Comparison of ENCODE assay signal across 26 cellular contexts in the genomic region with DNA sequence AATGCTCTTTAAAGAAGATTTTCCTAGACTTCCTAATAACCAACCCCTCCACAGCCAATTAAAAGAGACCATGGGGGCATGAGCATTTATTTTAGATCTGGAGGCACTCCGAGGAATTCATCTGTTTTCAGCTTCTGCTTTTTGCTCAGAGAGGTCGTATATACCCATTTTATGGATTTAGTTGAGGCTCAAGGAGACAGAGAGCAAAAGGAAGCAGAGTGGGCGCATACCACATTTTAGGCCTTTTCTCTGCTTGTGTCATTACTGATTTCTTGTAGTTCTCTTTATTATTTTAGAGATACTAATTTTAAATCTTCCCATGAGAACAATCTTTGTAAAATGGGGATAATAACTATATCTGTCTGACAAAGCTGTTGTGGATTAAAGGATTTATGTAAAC.
"Had no signal": no experiment of that assay in that cellular context is flagged by ENCODE, and none has a peak within 500 bp of the region (broad histone marks: within the 10 kb centered on the region; RNA-seq: fewer than 3 reads in every experiment).

No MANE protein-coding gene starts in this region.

- H3K4me2 ChIP-seq: hepatocyte, smooth muscle cell had no signal

- H3K4me3 ChIP-seq: colonic mucosa, esophagus muscularis mucosa, gastroesophageal sphincter, heart left ventricle, hepatocyte, left lung, mucosa of descending colon, pancreas, smooth muscle cell, testis, tibial artery had no signal

- H3K27me3 ChIP-seq: colonic mucosa, esophagus muscularis mucosa, gastroesophageal sphincter, heart left ventricle, hepatocyte, left lung, testis, tibial artery had no signal

- H3K4me1 ChIP-seq: colonic mucosa, foreskin keratinocyte, tibial artery had no signal

- DNase-seq: colonic mucosa; effector memory CD4-positive, alpha-beta T cell; foreskin keratinocyte; heart left ventricle; kidney; left cardiac atrium; left lung; mesenchymal stem cell; mucosa of descending colon; naive B cell; pancreas; stimulated activated CD4-positive, alpha-beta T cell treated with anti-CD3 and anti-CD28 coated beads, Interleukin-12 subunit alpha, Interleukin-12 subunit beta, amount 100 ng/mL, for 4 hours; stimulated activated CD4-positive, alpha-beta T cell treated with anti-CD3 and anti-CD28 coated beads, Interleukin-1b, Interleukin-23, amount 100 ng/mL, for 48 hours; stimulated activated CD4-positive, alpha-beta T cell treated with anti-CD3 and anti-CD28 coated beads, Interleukin-4, amount 100 ng/mL, for 1 hour; stimulated activated CD8-positive, alpha-beta memory T cell treated with anti-CD3 and anti-CD28 coated beads, Interleukin-4, amount 100 ng/mL, for 48 hours; stimulated activated naive CD4-positive, alpha-beta T cell; stimulated activated naive CD8-positive, alpha-beta T cell treated with anti-CD3 and anti-CD28 coated beads, Interleukin-15, amount 100 ng/mL, for 72 hours; testis; tibial artery had no signal

- H3K27ac ChIP-seq: colonic mucosa, esophagus muscularis mucosa, foreskin keratinocyte, gastroesophageal sphincter, heart left ventricle, hepatocyte, left lung, neutrophil, pancreas, testis, tibial artery had no signal

- H3K36me3 ChIP-seq: colonic mucosa, esophagus muscularis mucosa, gastroesophageal sphincter, heart left ventricle, left lung, neutrophil, pancreas, tibial artery had no signal

- ATAC-seq: foreskin keratinocyte; gastroesophageal sphincter; heart left ventricle; left cardiac atrium; left lung; mucosa of descending colon; natural killer cell treated with Interleukin-12 subunit alpha and Interleukin-12 subunit beta and Interleukin-15 and Interleukin-18, amount 100 ng/mL, for 72 hours; pancreas; sciatic nerve; stimulated activated naive CD8-positive, alpha-beta T cell treated with anti-CD3 and anti-CD28 coated beads, Interleukin-15, amount 100 ng/mL, for 72 hours had no signal

- H3K9me3 ChIP-seq: colonic mucosa, esophagus muscularis mucosa, gastroesophageal sphincter, heart left ventricle, left lung, mucosa of descending colon, neutrophil, pancreas, testis, tibial artery had no signal
